Comparison of ENCODE assay signal across 15 cellular contexts in the genomic region with DNA sequence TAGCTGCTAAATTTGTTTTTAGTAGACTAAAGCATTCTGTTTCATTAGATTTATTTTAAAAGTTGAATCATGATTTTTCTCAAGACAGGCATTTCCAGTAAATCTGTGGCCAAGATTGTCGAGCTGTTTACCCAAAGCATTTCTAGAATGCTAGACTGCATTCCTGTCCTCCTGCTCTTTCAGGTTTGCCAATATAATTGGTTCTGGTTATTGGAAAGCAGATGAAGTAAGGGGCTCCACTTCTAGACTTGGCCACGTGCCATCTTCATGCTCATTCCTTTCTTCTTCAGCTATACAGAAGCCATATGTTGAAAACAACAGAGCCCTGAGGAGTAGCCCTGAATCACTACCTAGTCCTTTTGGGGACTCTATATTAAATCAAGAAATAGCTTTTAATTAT.
A peak's percentile ranks its signal among the peaks of the same experiment; 100 is the strongest.
DNase-seq lines count a peak whose midpoint lies in the region; ATAC-seq and FAIRE-seq lines count a peak whose summit lies in the region.
"Had no signal": no experiment of that assay in that cellular context is flagged by ENCODE, and none has a peak within 500 bp of the region (broad histone marks: within the 10 kb centered on the region; RNA-seq: fewer than 3 reads in every experiment).

No MANE protein-coding gene starts in this region.

- POLR2A ChIA-PET in naive thymus-derived CD8-positive, alpha-beta T cell (lab: Charles Lee): no interaction called here

- H3K9me3 Mint-ChIP-seq in naive thymus-derived CD8-positive, alpha-beta T cell: no peaks in the 10 kb centered on the region
- H3K9me3 Mint-ChIP-seq: activated T-cell treated with anti-CD3 and anti-CD28 coated beads, Interleukin-2, amount 50 U/mL, for 72 hours had no signal

- H3K4me3 Mint-ChIP-seq in naive thymus-derived CD8-positive, alpha-beta T cell: no peak overlapping the region
- H3K4me3 Mint-ChIP-seq: activated T-cell treated with anti-CD3 and anti-CD28 coated beads, Interleukin-2, amount 50 U/mL, for 72 hours had no signal

- FAIRE-seq in urothelium cell line (lab: Jason Lieb, UNC): no peak

- no peak for ATAC-seq in naive thymus-derived CD8-positive, alpha-beta T cell
- no peak for ATAC-seq in GM18519 (IDR thresholded peaks at IDR 0.05; ENCODE audit: low FRiP score, unreplicated experiment)
- ATAC-seq: activated T-cell treated with anti-CD3 and anti-CD28 coated beads, Interleukin-2, amount 50 U/mL, for 72 hours; foreskin keratinocyte had no signal

- no peaks in the 10 kb centered on the region for H3K4me1 Mint-ChIP-seq in naive thymus-derived CD8-positive, alpha-beta T cell

- H3K36me3 Mint-ChIP-seq in naive thymus-derived CD8-positive, alpha-beta T cell: peaks cover 0 to 3% (median 0%) of the 10 kb centered on the region in 3 donors

- peaks cover 0 to 8% (median 2%) of the 10 kb centered on the region in 5 donors for H3K27me3 Mint-ChIP-seq in naive thymus-derived CD8-positive, alpha-beta T cell

- no peak overlapping the region for H3K27ac Mint-ChIP-seq in naive thymus-derived CD8-positive, alpha-beta T cell
- H3K27ac Mint-ChIP-seq: activated T-cell treated with anti-CD3 and anti-CD28 coated beads, Interleukin-2, amount 50 U/mL, for 72 hours had no signal

- DNase-seq in SIG-M5 treated with dmso at 0.1 percent for 504 hours (lab: John Stamatoyannopoulos, UW; ENCODE audit: unreplicated experiment) (peak; percentile 10), SIG-M5 (lab: John Stamatoyannopoulos, UW) (no peak), NCI-H82 treated with DMSO at 0.1 percent for 48 hours (lab: John Stamatoyannopoulos, UW; ENCODE audit: unreplicated experiment) (peak; percentile 89), fibroblast of peridontal ligament (ENCODE audit: extremely low read depth) (peak; percentile 84), urothelium cell line (ENCODE audit: low spot score) (peak; percentile 32), NCI-H1092 treated with DMSO at 0.1 percent for 48 hours (lab: John Stamatoyannopoulos, UW) (no peak)
- no peak for DNase-seq in naive thymus-derived CD8-positive, alpha-beta T cell
- DNase-seq: activated CD4-positive, alpha-beta T cell treated with anti-CD3 and anti-CD28 coated beads, Interleukin-2, amount 50 U/mL, for 1 hour; activated T-cell treated with anti-CD3 and anti-CD28 coated beads, Interleukin-2, amount 50 U/mL, for 72 hours; adrenal gland; DMS153; dorsolateral prefrontal cortex; foreskin keratinocyte; RPMI8226 had no signal

Comparison
In these comparisons a context has a peak if more than half of its experiments do, and no peak if none do; other contexts are left out.
1. DNase-seq: peak in SIG-M5 treated with dmso at 0.1 percent for 504 hours (single experiment), NCI-H82 treated with DMSO at 0.1 percent for 48 hours (single experiment), fibroblast of peridontal ligament (single experiment) and urothelium cell line (single experiment); none in SIG-M5 (single experiment), naive thymus-derived CD8-positive, alpha-beta T cell (0 of 10) and NCI-H1092 treated with DMSO at 0.1 percent for 48 hours (single experiment).